ENCODE assay signal across 16 cellular contexts in the genomic region with DNA sequence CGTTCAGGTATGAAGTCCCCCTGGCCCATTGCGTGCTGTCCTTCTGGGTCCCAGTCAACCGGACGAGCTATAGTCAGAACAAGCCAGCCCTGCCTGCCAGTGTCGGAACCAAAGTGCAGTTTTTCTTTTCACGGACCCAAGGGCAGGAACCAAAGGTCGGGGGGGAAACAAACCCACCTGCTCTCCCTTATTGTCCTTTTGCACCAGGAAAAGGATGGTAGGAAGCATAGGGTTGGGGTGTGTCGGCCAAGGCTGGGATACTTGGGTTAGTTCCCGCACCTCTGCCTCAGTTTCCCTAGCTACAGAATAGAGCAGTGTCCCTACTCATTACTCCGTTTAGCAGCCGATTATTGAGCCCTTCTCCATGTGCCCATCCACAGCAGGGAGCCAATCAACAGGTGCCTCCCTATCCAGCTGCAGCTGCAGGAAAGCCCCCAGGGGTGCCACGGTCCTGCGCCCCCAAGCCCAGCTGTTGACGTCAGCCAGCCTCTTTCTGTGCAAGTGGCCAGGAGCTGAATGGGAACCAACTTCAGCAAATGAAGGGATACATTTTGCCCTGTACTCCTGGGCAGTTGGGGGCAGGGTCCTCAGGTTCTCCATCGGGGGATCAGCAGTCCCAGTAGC.
"Had no signal": no experiment of that assay in that cellular context is flagged by ENCODE, and none has a peak within 500 bp of the region (broad histone marks: within the 10 kb centered on the region; RNA-seq: fewer than 3 reads in every experiment).

No MANE protein-coding gene starts in this region.

- H3K4me2 ChIP-seq: PC-9 had no signal

- DNase-seq: NCI-H1417 treated with DMSO at 0.1 percent for 48 hours, NCI-H1436 treated with DMSO at 0.1 percent for 48 hours, NCI-H187 treated with DMSO at 0.1 percent for 48 hours, NCI-H2081 treated with DMSO at 0.1 percent for 48 hours, NCI-H2171 treated with DMSO at 0.1 percent for 48 hours, NCI-H2227 treated with DMSO at 0.1 percent for 48 hours, NCI-H524 treated with DMSO at 0.1 percent for 48 hours, NCI-H526 treated with DMSO at 0.1 percent for 48 hours, NCI-H774, SIG-M5 had no signal

- H2AFZ ChIP-seq: PC-9 had no signal

- H3K4me1 ChIP-seq: SJCRH30 had no signal

- H3K9me3 Mint-ChIP-seq: T-cell had no signal

- H3K4me3 ChIP-seq: PC-9, SJCRH30, SK-N-MC had no signal

- H3K27me3 Mint-ChIP-seq: T-cell had no signal

- H3K27ac Mint-ChIP-seq: T-cell had no signal

- H3K9me3 ChIP-seq: SJCRH30 had no signal

- H3K27me3 ChIP-seq: SJCRH30 had no signal

- H3K27ac ChIP-seq: PC-9, RWPE1, SJCRH30, SK-N-MC had no signal

- H3K4me3 Mint-ChIP-seq: T-cell had no signal

- H3K4me1 Mint-ChIP-seq: T-cell had no signal

- FAIRE-seq: RCC 7860 had no signal
